ENCODE assay signal across 24 cellular contexts in the genomic region with DNA sequence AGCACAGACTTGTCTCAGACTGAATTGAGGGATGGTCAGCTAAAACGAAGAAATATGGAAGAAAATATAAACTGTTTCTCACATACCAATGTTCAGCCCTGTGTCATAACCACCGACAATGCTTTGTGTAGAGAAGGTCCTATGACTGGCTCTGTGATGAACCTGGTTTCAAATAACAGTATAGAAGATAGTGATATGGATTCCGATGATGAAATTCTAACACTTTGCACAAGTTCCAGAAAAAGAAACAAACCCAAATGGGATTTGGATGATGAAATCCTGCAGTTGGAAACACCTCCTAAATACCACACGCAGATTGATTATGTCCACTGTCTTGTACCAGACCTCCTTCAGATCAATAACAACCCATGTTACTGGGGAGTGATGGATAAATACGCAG. TPM values are rescaled to one million over a fixed set of nuclear protein-coding genes. Genes with fewer than 3 reads are reported as not detected.
A peak's percentile ranks its signal among the peaks of the same experiment; 100 is the strongest.
DNase-seq lines count a peak whose midpoint lies in the region; ATAC-seq and TF ChIP-seq lines count a peak whose summit lies in the region.
"Had no signal": no experiment of that assay in that cellular context is flagged by ENCODE, and none has a peak within 500 bp of the region (broad histone marks: within the 10 kb centered on the region; RNA-seq: fewer than 3 reads in every experiment).

No MANE protein-coding gene starts in this region.

- intact Hi-C loops in Calu3 (cut with micrococcal nuclease; ENCODE audit: unreplicated experiment) = no loop called here
- intact Hi-C loops in PC-3 (cut with micrococcal nuclease) = no loop called here
- intact Hi-C loops in mammary epithelial cell (cut with micrococcal nuclease) = no loop called here

- ATAC-seq in PC-3 = no peak
- no peak for ATAC-seq in effector memory CD8-positive, alpha-beta T cell (replicated peaks)

- H3K4me2 ChIP-seq in PC-3 (ENCODE audit: low read length) (no peak overlapping the region), mammary epithelial cell (ENCODE audit: insufficient read depth, low read depth, low read length) (no peak overlapping the region)
- H3K4me2 ChIP-seq: BLaER1, SK-N-SH had no signal

- H3K4me3 Mint-ChIP-seq in Calu3 (ENCODE audit: low read depth, unreplicated experiment) = no peak overlapping the region
- no peak overlapping the region for H3K4me3 Mint-ChIP-seq in effector memory CD8-positive, alpha-beta T cell
- H3K4me3 Mint-ChIP-seq: CD4-positive, alpha-beta T cell; H9; HFFc6 had no signal

- H3K4me1 ChIP-seq in PC-3 (ENCODE audit: insufficient read depth, low read length) (peaks cover 19% of the 10 kb centered on the region), mammary epithelial cell (ENCODE audit: insufficient read depth, low read length) (peaks cover 10% of the 10 kb centered on the region)
- H3K4me1 ChIP-seq in effector memory CD4-positive, alpha-beta T cell (ENCODE audit: control insufficient read depth, insufficient read depth, low read length, poor library complexity, severe bottlenecking) = no peaks in the 10 kb centered on the region
- H3K4me1 ChIP-seq: BLaER1 had no signal

- POLR2A ChIA-PET in PC-3 (lab: Charles Lee; ENCODE audit: unreplicated experiment) = no interaction called here

- H3K4me1 Mint-ChIP-seq in Calu3 (ENCODE audit: low read depth, unreplicated experiment) = peaks cover 5% of the 10 kb centered on the region
- peaks cover 2 to 3% of the 10 kb centered on the region in 2 donors for H3K4me1 Mint-ChIP-seq in effector memory CD8-positive, alpha-beta T cell (ENCODE audit: low read depth in 2 of 2)

- BruUV-seq in Calu3 (replicated peaks; lab: Mats Ljungman, UMichigan) (TSS peak; percentile 4), PC-3 (replicated peaks; lab: Mats Ljungman, UMichigan) (TSS peak; percentile 11), mammary epithelial cell (replicated peaks; lab: Mats Ljungman, UMichigan) (TSS peak; percentile 5)

- no peak overlapping the region for H3K27ac ChIP-seq in PC-3 (ENCODE audit: low read length)
- no peak overlapping the region for H3K27ac ChIP-seq in mammary epithelial cell (ENCODE audit: insufficient read depth, low read depth, low read length)
- H3K27ac ChIP-seq in effector memory CD4-positive, alpha-beta T cell (ENCODE audit: insufficient read depth, low read length, poor library complexity, severe bottlenecking) = no peak overlapping the region
- H3K27ac ChIP-seq: BLaER1, HL-60, RWPE1 had no signal

- no peak overlapping the region for H3K27ac Mint-ChIP-seq in Calu3 (ENCODE audit: unreplicated experiment)
- H3K27ac Mint-ChIP-seq in effector memory CD8-positive, alpha-beta T cell = no peak overlapping the region
- H3K27ac Mint-ChIP-seq: CD4-positive, alpha-beta T cell; H9; HFFc6 had no signal

- no peaks in the 10 kb centered on the region for H4K20me1 ChIP-seq in PC-3 (ENCODE audit: low read length)
- H4K20me1 ChIP-seq in mammary epithelial cell (ENCODE audit: insufficient read depth, low read length) = no peaks in the 10 kb centered on the region

- H2AFZ ChIP-seq in PC-3 (ENCODE audit: low read length) = no peak overlapping the region
- H2AFZ ChIP-seq in mammary epithelial cell (ENCODE audit: low read depth, low read length) = no peak overlapping the region

- dilution Hi-C loops in mammary epithelial cell (cut with HindIII; ENCODE audit: low sequenced_read_pairs) = no loop called here

- TF ChIP-seq CTCF in Calu3 (IDR thresholded peaks at IDR 0.05; ENCODE audit: unreplicated experiment) (no peak), PC-3 (conservative IDR thresholded peaks at IDR 0.05; ENCODE audit: low read depth, low read length) (no peak), mammary epithelial cell (conservative IDR thresholded peaks at IDR 0.05 in 1 of 2, IDR thresholded peaks at IDR 0.05 in 1 of 2; ENCODE audit: extremely low read depth in 1 of 2, insufficient read depth in 1 of 2, low read depth in 1 of 2, low read length in 2 of 2) (no peak)

- H3K9ac ChIP-seq in PC-3 (ENCODE audit: low read length) (no peak overlapping the region), mammary epithelial cell (ENCODE audit: insufficient read depth, low read length) (no peak overlapping the region)
- H3K9ac ChIP-seq: BLaER1, SK-N-SH had no signal

- in situ Hi-C loops in mammary epithelial cell (cut with MboI; ENCODE audit: low sequenced_read_pairs in 2 of 2) = no loop called here

- 91% methylated on average over 5 of the region's 5 CpGs for WGBS in mammary epithelial cell (ENCODE audit: low coverage, missing lambda C conversion rate)

- H3K27me3 ChIP-seq in PC-3 (ENCODE audit: low read length) = no peaks in the 10 kb centered on the region
- no peaks in the 10 kb centered on the region for H3K27me3 ChIP-seq in mammary epithelial cell (ENCODE audit: insufficient read depth, low read length)
- H3K27me3 ChIP-seq in effector memory CD4-positive, alpha-beta T cell (replicated peaks; ENCODE audit: control insufficient read depth, insufficient read depth, low read length, poor library complexity, severe bottlenecking) = no peaks in the 10 kb centered on the region
- H3K27me3 ChIP-seq: BLaER1 had no signal

- H3K9me3 ChIP-seq in PC-3 (ENCODE audit: low read length) (no peaks in the 10 kb centered on the region), mammary epithelial cell (replicated peaks; ENCODE audit: insufficient read depth, low read length) (no peaks in the 10 kb centered on the region)
- no peaks in the 10 kb centered on the region for H3K9me3 ChIP-seq in effector memory CD4-positive, alpha-beta T cell (ENCODE audit: control insufficient read depth, low read length)
- H3K9me3 ChIP-seq: BLaER1, SK-N-SH had no signal

- H3K36me3 Mint-ChIP-seq in Calu3 (ENCODE audit: insufficient read depth, unreplicated experiment) = no peaks in the 10 kb centered on the region
- H3K36me3 Mint-ChIP-seq in effector memory CD8-positive, alpha-beta T cell (ENCODE audit: insufficient read depth) = no peaks in the 10 kb centered on the region

- CTCF ChIA-PET in Calu3 (lab: Charles Lee) (no interaction called here), PC-3 (lab: Charles Lee) (no interaction called here), mammary epithelial cell (lab: Charles Lee; ENCODE audit: low non-redundant PET) (no interaction called here)

- peaks cover 14% of the 10 kb centered on the region for H3F3A ChIP-seq in PC-3 (ENCODE audit: low read length, unreplicated experiment)

- H3K79me2 ChIP-seq in PC-3 (ENCODE audit: low read length) (peaks cover 20% of the 10 kb centered on the region), mammary epithelial cell (ENCODE audit: insufficient read depth, low read length) (peaks cover 43% of the 10 kb centered on the region)

- no peaks in the 10 kb centered on the region for H3K27me3 Mint-ChIP-seq in Calu3 (ENCODE audit: unreplicated experiment)
- no peaks in the 10 kb centered on the region for H3K27me3 Mint-ChIP-seq in effector memory CD8-positive, alpha-beta T cell
- H3K27me3 Mint-ChIP-seq: CD4-positive, alpha-beta T cell had no signal

- no peaks in the 10 kb centered on the region for H3K9me3 Mint-ChIP-seq in Calu3 (ENCODE audit: low read depth, unreplicated experiment)
- no peaks in the 10 kb centered on the region for H3K9me3 Mint-ChIP-seq in effector memory CD8-positive, alpha-beta T cell
- H3K9me3 Mint-ChIP-seq: CD4-positive, alpha-beta T cell; H9; HFFc6 had no signal

- no peaks in the 10 kb centered on the region for H3K9me2 ChIP-seq in PC-3 (replicated peaks; ENCODE audit: low read length)
- H3K9me2 ChIP-seq: SK-N-SH had no signal

- H3K4me3 ChIP-seq in PC-3 (ENCODE audit: low read length) = no peak overlapping the region
- H3K4me3 ChIP-seq in mammary epithelial cell (replicated peaks in 1 of 3; ENCODE audit: insufficient read depth in 1 of 3, low read depth in 2 of 3, low read length in 3 of 3) = no peak overlapping the region
- H3K4me3 ChIP-seq in effector memory CD4-positive, alpha-beta T cell (ENCODE audit: insufficient read depth, low read depth, low read length, poor library complexity, severe bottlenecking) = no peak overlapping the region
- H3K4me3 ChIP-seq: BLaER1 had no signal

- DNase-seq in Calu3 = no peak
- DNase-seq in PC-3 = no peak
- no peak for DNase-seq in mammary epithelial cell
- DNase-seq in iris pigment epithelial cell (ENCODE audit: low read depth) = peak; percentile 79
- no peak for DNase-seq in medulla oblongata (ENCODE audit: extremely low spot score)
- no peak for DNase-seq in effector memory CD4-positive, alpha-beta T cell
- DNase-seq in effector memory CD8-positive, alpha-beta T cell = no peak
- DNase-seq: ACHN; CD4-positive, alpha-beta T cell; COR-L47; DMS 273 treated with DMSO at 0.1 percent for 48 hours; DMS79 treated with DMSO at 0.1 percent for 48 hours; H9; HFFc6; NCI-H1417; NCI-H1694 treated with DMSO at 0.1 percent for 48 hours; NCI-H2081 treated with DMSO at 0.1 percent for 48 hours; NCI-H446; NCI-H526 treated with DMSO at 0.1 percent for 48 hours; SHP77 treated with DMSO at 0.1 percent for 48 hours; SK-N-SH had no signal

- H3K36me3 ChIP-seq in PC-3 (ENCODE audit: low read depth, low read length) = peaks cover 26% of the 10 kb centered on the region
- H3K36me3 ChIP-seq in mammary epithelial cell (ENCODE audit: insufficient read depth, low read length) = peaks cover 21% of the 10 kb centered on the region
- peaks cover 12% of the 10 kb centered on the region for H3K36me3 ChIP-seq in effector memory CD4-positive, alpha-beta T cell (ENCODE audit: control insufficient read depth, insufficient read depth, low read length)

RNA-seq across cellular contexts. Expression of a gene that starts 7.9 kb away (rescaled TPM):
- total RNA-seq in Calu3 (2022) (104 and 108 TPM in 2 replicates), PC-3 (2014; rRNA removed) (73.9 and 75.9 TPM in 2 replicates), mammary epithelial cell (100 to 1,000 TPM in 1 of 2 donors, 10 to 100 TPM in 1; 48.2 to 108 TPM)
- polyA plus RNA-seq in mammary epithelial cell = 134 TPM
- polyA minus RNA-seq in mammary epithelial cell = 100 TPM

RNA-seq across cellular contexts. Expression of a gene that starts 16.5 kb away (rescaled TPM):
- total RNA-seq in Calu3 (2022) (29.9 and 31.5 TPM in 2 replicates), PC-3 (2014; rRNA removed) (21.9 and 22.5 TPM in 2 replicates), mammary epithelial cell (10 to 100 TPM; 25.2 to 35.4 TPM)
- polyA plus RNA-seq in mammary epithelial cell = 9.5 TPM
- polyA minus RNA-seq in mammary epithelial cell = 20.7 TPM

RNA-seq across cellular contexts. Expression of a gene that starts 16.6 kb away (rescaled TPM):
- total RNA-seq in Calu3 (2022) (25.0 and 27.7 TPM in 2 replicates), PC-3 (2014; rRNA removed) (45.9 and 47.1 TPM in 2 replicates), mammary epithelial cell (10 to 100 TPM in 1 of 2 donors, 1 to 10 TPM in 1; 7.7 to 21.1 TPM)
- polyA plus RNA-seq in mammary epithelial cell = 10.6 TPM
- polyA minus RNA-seq in mammary epithelial cell = 18.8 TPM
